In the genomic region with DNA sequence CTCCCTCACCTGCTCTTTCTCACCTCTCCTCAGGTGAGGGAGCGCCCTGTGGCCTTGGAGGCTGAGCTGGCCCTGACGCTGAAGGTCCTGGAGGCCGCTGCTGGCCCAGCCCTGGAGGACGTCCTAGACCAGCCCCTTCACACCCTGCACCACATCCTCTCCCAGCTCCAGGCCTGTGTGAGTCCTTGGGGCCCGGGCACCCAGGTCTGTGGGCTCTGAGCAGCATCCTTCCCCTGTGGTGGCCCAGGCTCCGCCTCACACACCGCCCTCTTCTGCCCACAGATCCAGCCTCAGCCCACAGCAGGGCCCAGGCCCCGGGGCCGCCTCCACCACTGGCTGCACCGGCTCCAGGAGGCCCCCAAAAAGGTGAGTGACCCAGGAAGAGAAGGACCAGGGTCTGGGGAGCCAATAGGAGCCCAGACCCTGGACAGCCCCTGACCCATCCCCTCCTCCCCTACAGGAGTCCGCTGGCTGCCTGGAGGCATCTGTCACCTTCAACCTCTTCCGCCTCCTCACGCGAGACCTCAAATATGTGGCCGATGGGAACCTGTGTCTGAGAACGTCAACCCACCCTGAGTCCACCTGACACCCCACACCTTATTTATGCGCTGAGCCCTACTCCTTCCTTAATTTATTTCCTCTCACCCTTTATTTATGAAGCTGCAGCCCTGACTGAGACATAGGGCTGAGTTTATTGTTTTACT, we compare ENCODE assay signal across 13 cellular contexts. TPM values are rescaled to one million over a fixed set of nuclear protein-coding genes. Genes with fewer than 3 reads are reported as not detected.
A peak's percentile ranks its signal among the peaks of the same experiment; 100 is the strongest.
DNase-seq lines count a peak whose midpoint lies in the region; ATAC-seq and TF ChIP-seq lines count a peak whose summit lies in the region.
"Had no signal": no experiment of that assay in that cellular context is flagged by ENCODE, and none has a peak within 500 bp of the region (broad histone marks: within the 10 kb centered on the region; RNA-seq: fewer than 3 reads in every experiment).

No MANE protein-coding gene starts in this region.

- no peaks in the 10 kb centered on the region for H3K9me3 Mint-ChIP-seq in activated T-cell treated with anti-CD3 and anti-CD28 coated beads, Interleukin-2, amount 50 U/mL, for 72 hours
- H3K9me3 Mint-ChIP-seq in immature natural killer cell = no peaks in the 10 kb centered on the region
- H3K9me3 Mint-ChIP-seq in stimulated activated naive CD8-positive, alpha-beta T cell treated with anti-CD3 and anti-CD28 coated beads, Interleukin-15, amount 100 ng/mL, for 72 hours = no peaks in the 10 kb centered on the region
- H3K9me3 Mint-ChIP-seq in neural progenitor cell = no peaks in the 10 kb centered on the region

- H3K36me3 ChIP-seq in neural progenitor cell = no peaks in the 10 kb centered on the region

- no peaks in the 10 kb centered on the region for H3K36me3 Mint-ChIP-seq in activated T-cell treated with anti-CD3 and anti-CD28 coated beads, Interleukin-2, amount 50 U/mL, for 72 hours (ENCODE audit: insufficient read depth in 2 of 2)
- H3K36me3 Mint-ChIP-seq in immature natural killer cell (no peaks in the 10 kb centered on the region), neural progenitor cell (no peaks in the 10 kb centered on the region)

- H3K27me3 ChIP-seq in neural progenitor cell = peaks cover 27% of the 10 kb centered on the region
- H3K27me3 ChIP-seq: dorsolateral prefrontal cortex had no signal

- no peaks in the 10 kb centered on the region for H3K79me2 ChIP-seq in neural progenitor cell (ENCODE audit: low read depth)

- no peak overlapping the region for H2AFZ ChIP-seq in neural progenitor cell (replicated peaks)

- no peaks in the 10 kb centered on the region for H3K4me1 ChIP-seq in neural progenitor cell

- no peaks in the 10 kb centered on the region for H3K9me3 ChIP-seq in neural progenitor cell (ENCODE audit: low read depth)

- H3K4me1 Mint-ChIP-seq in activated T-cell treated with anti-CD3 and anti-CD28 coated beads, Interleukin-2, amount 50 U/mL, for 72 hours (ENCODE audit: low read depth) = peaks cover 22% of the 10 kb centered on the region
- peaks cover 52 to 66% of the 10 kb centered on the region in 2 donors for H3K4me1 Mint-ChIP-seq in immature natural killer cell
- peaks cover 23% of the 10 kb centered on the region for H3K4me1 Mint-ChIP-seq in stimulated activated naive CD8-positive, alpha-beta T cell treated with anti-CD3 and anti-CD28 coated beads, Interleukin-15, amount 100 ng/mL, for 72 hours
- H3K4me1 Mint-ChIP-seq in neural progenitor cell = peaks cover 1% of the 10 kb centered on the region

- no peak overlapping the region for H3K27ac ChIP-seq in neural progenitor cell
- H3K27ac ChIP-seq: dorsolateral prefrontal cortex, VCaP had no signal

- H3K9ac ChIP-seq in neural progenitor cell = no peak overlapping the region

- peak; percentile 90 to 93 for ATAC-seq in activated T-cell treated with anti-CD3 and anti-CD28 coated beads, Interleukin-2, amount 50 U/mL, for 72 hours (replicated peaks in 1 of 2)
- ATAC-seq in stimulated activated naive CD8-positive, alpha-beta T cell treated with anti-CD3 and anti-CD28 coated beads, Interleukin-15, amount 100 ng/mL, for 72 hours = peak; percentile 99
- ATAC-seq in GM21381 (IDR thresholded peaks at IDR 0.05; ENCODE audit: unreplicated experiment) = no peak
- no peak for ATAC-seq in HG03135 (IDR thresholded peaks at IDR 0.05; ENCODE audit: unreplicated experiment)

- no peaks in the 10 kb centered on the region for H3F3A ChIP-seq in neural progenitor cell (ENCODE audit: low read depth)

- peak; percentile 54 for DNase-seq in activated naive CD4-positive, alpha-beta T cell treated with Interleukin-2 at 50 U/mL for 16 hours
- no peak for DNase-seq in activated naive CD4-positive, alpha-beta T cell treated with anti-CD3 and anti-CD28 coated beads, Interleukin-2, amount 50 U/mL, for 16 hours
- DNase-seq in activated T-cell treated with anti-CD3 and anti-CD28 coated beads, Interleukin-2, amount 50 U/mL, for 72 hours = peak; percentile 71 to 76
- peak; percentile 92 to 94 (median 93) for DNase-seq in immature natural killer cell
- peak; percentile 70 to 80 for DNase-seq in stimulated activated naive CD8-positive, alpha-beta T cell treated with anti-CD3 and anti-CD28 coated beads, Interleukin-15, amount 100 ng/mL, for 72 hours
- no peak for DNase-seq in neural progenitor cell (ENCODE audit: low spot score)
- DNase-seq: hippocampal formation, NCI-H1105 had no signal

- no peaks in the 10 kb centered on the region for H4K20me1 ChIP-seq in neural progenitor cell (ENCODE audit: low read depth)

- H3K4me3 Mint-ChIP-seq in activated T-cell treated with anti-CD3 and anti-CD28 coated beads, Interleukin-2, amount 50 U/mL, for 72 hours = peak overlapping the region; percentile 61 to 67
- H3K4me3 Mint-ChIP-seq in immature natural killer cell (peak overlapping the region; percentile 81 to 89 (median 83)), neural progenitor cell (no peak overlapping the region)
- peak overlapping the region; percentile 39 to 76 for H3K4me3 Mint-ChIP-seq in stimulated activated naive CD8-positive, alpha-beta T cell treated with anti-CD3 and anti-CD28 coated beads, Interleukin-15, amount 100 ng/mL, for 72 hours

- no peak for TF ChIP-seq CTCF in neural progenitor cell (IDR thresholded peaks at IDR 0.05)

- H3K4me3 ChIP-seq in neural progenitor cell = no peak overlapping the region
- H3K4me3 ChIP-seq: dorsolateral prefrontal cortex had no signal

- peaks cover 14% of the 10 kb centered on the region for H3K27me3 Mint-ChIP-seq in activated T-cell treated with anti-CD3 and anti-CD28 coated beads, Interleukin-2, amount 50 U/mL, for 72 hours (ENCODE audit: low read depth)
- H3K27me3 Mint-ChIP-seq in immature natural killer cell (ENCODE audit: low read depth in 3 of 3) (peaks cover 19 to 23% (median 21%) of the 10 kb centered on the region in 3 donors), neural progenitor cell (ENCODE audit: insufficient read depth, low read depth) (peaks cover 13% of the 10 kb centered on the region)
- no peaks in the 10 kb centered on the region for H3K27me3 Mint-ChIP-seq in stimulated activated naive CD8-positive, alpha-beta T cell treated with anti-CD3 and anti-CD28 coated beads, Interleukin-15, amount 100 ng/mL, for 72 hours

- no peak overlapping the region for H3K4me2 ChIP-seq in neural progenitor cell

- peak overlapping the region; percentile 35 for H3K27ac Mint-ChIP-seq in activated T-cell treated with anti-CD3 and anti-CD28 coated beads, Interleukin-2, amount 50 U/mL, for 72 hours
- peak overlapping the region; percentile 84 to 97 (median 90) for H3K27ac Mint-ChIP-seq in immature natural killer cell
- peak overlapping the region; percentile 80 to 83 for H3K27ac Mint-ChIP-seq in stimulated activated naive CD8-positive, alpha-beta T cell treated with anti-CD3 and anti-CD28 coated beads, Interleukin-15, amount 100 ng/mL, for 72 hours
- H3K27ac Mint-ChIP-seq in neural progenitor cell = no peak overlapping the region

RNA-seq across cellular contexts. Expression of a gene that starts 1.9 kb away (rescaled TPM):
- total RNA-seq in activated T-cell treated with anti-CD3 and anti-CD28 coated beads, Interleukin-2, amount 50 U/mL, for 72 hours = 1 to 10 TPM in 1 of 2 donors, under 1 TPM in 1; 0.29 to 1.7 TPM
- polyA plus RNA-seq in immature natural killer cell = 1 to 10 TPM; 2.2 to 4.8 (median 2.3) TPM
- total RNA-seq in neural progenitor cell (ENCODE audit: low replicate concordance) = not detected in 2 replicates
- total RNA-seq: A172, dorsolateral prefrontal cortex had no signal

RNA-seq across cellular contexts. Expression of a gene that starts 22.6 kb away (rescaled TPM):
- total RNA-seq in activated T-cell treated with anti-CD3 and anti-CD28 coated beads, Interleukin-2, amount 50 U/mL, for 72 hours = 1 to 10 TPM; 4.5 to 6.7 TPM
- polyA plus RNA-seq in immature natural killer cell = 10 to 100 TPM in 1 of 3 donors, 1 to 10 TPM in 2; 4.8 to 16.0 (median 5.4) TPM
- 0.17 and 4.3 TPM in 2 replicates for total RNA-seq in neural progenitor cell (ENCODE audit: low replicate concordance)

RNA-seq across cellular contexts. Expression of a gene that starts 29.9 kb away (rescaled TPM):
- under 1 TPM in 1 of 2 donors, not detected in 1; 0.46 TPM for total RNA-seq in activated T-cell treated with anti-CD3 and anti-CD28 coated beads, Interleukin-2, amount 50 U/mL, for 72 hours
- polyA plus RNA-seq in immature natural killer cell = not detected
- total RNA-seq in neural progenitor cell (ENCODE audit: low replicate concordance) = not detected in 2 replicates
- total RNA-seq: A172, dorsolateral prefrontal cortex had no signal

RNA-seq across cellular contexts. Expression of a gene that starts 37.8 kb away (rescaled TPM):
- total RNA-seq in activated T-cell treated with anti-CD3 and anti-CD28 coated beads, Interleukin-2, amount 50 U/mL, for 72 hours = 100 to 1,000 TPM; 351 to 353 TPM
- 1,000 to 10,000 TPM in 2 of 3 donors, 100 to 1,000 TPM in 1; 990 to 1,609 (median 1,254) TPM for polyA plus RNA-seq in immature natural killer cell
- 0.43 TPM in 1 of 2 replicates, not detected in the other for total RNA-seq in neural progenitor cell (ENCODE audit: low replicate concordance)
- total RNA-seq: A172 had no signal

RNA-seq across cellular contexts. Expression of a gene that starts 44.1 kb away (rescaled TPM):
- total RNA-seq in activated T-cell treated with anti-CD3 and anti-CD28 coated beads, Interleukin-2, amount 50 U/mL, for 72 hours = 10 to 100 TPM; 59.6 to 63.6 TPM
- polyA plus RNA-seq in immature natural killer cell = 10 to 100 TPM in 1 of 3 donors, 1 to 10 TPM in 2; 2.9 to 17.8 (median 3.9) TPM
- total RNA-seq in neural progenitor cell (ENCODE audit: low replicate concordance) = 32.8 and 105 TPM in 2 replicates

Comparison
In these comparisons a context has a peak if more than half of its experiments do, and no peak if none do; other contexts are left out.
1. DNase-seq: peak in activated naive CD4-positive, alpha-beta T cell treated with Interleukin-2 at 50 U/mL for 16 hours (single experiment), activated T-cell treated with anti-CD3 and anti-CD28 coated beads, Interleukin-2, amount 50 U/mL, for 72 hours (2 of 2), immature natural killer cell (3 of 3) and stimulated activated naive CD8-positive, alpha-beta T cell treated with anti-CD3 and anti-CD28 coated beads, Interleukin-15, amount 100 ng/mL, for 72 hours (2 of 2); none in activated naive CD4-positive, alpha-beta T cell treated with anti-CD3 and anti-CD28 coated beads, Interleukin-2, amount 50 U/mL, for 16 hours (single experiment) and neural progenitor cell (single experiment).
2. ATAC-seq: peak in activated T-cell treated with anti-CD3 and anti-CD28 coated beads, Interleukin-2, amount 50 U/mL, for 72 hours (2 of 2) and stimulated activated naive CD8-positive, alpha-beta T cell treated with anti-CD3 and anti-CD28 coated beads, Interleukin-15, amount 100 ng/mL, for 72 hours (single experiment); none in GM21381 (single experiment) and HG03135 (single experiment).